In genomic region chr2:54122939-54123338, GRCh38 we compare ENCODE assay signal across 15 cellular contexts. TPM values are rescaled to one million over a fixed set of nuclear protein-coding genes. Genes with fewer than 3 reads are reported as not detected.
A peak's percentile ranks its signal among the peaks of the same experiment; 100 is the strongest.
DNase-seq lines count a peak whose midpoint lies in the region; ATAC-seq, FAIRE-seq and TF ChIP-seq lines count a peak whose summit lies in the region.
"Had no signal": no experiment of that assay in that cellular context is flagged by ENCODE, and none has a peak within 500 bp of the region (broad histone marks: within the 10 kb centered on the region; RNA-seq: fewer than 3 reads in every experiment).

No MANE protein-coding gene starts in this region.

- H3K4me1 ChIP-seq in HepG2 (ENCODE audit: insufficient read depth, low read length) = peaks cover 41% of the 10 kb centered on the region
- H3K4me1 ChIP-seq: transverse colon had no signal

- BruUV-seq in HepG2 (replicated peaks; lab: Mats Ljungman, UMichigan) = no TSS peak

- no peak for TF ChIP-seq CTCF in HepG2 (CRISPR knock-in tag; IDR thresholded peaks at IDR 0.05)

- peak overlapping the region; percentile 64 for H3K4me2 ChIP-seq in HepG2 (ENCODE audit: low read depth, low read length)

- no peak for TF ChIP-seq POLR2A in HepG2 (IDR thresholded peaks at IDR 0.05; ENCODE audit: insufficient read depth in 1 of 2, low read depth in 2 of 2, low read length in 2 of 2)

- peak overlapping the region in 1 of 3 experiments; percentile 31; a peak in 1 of 6 replicates for H3K4me3 ChIP-seq in HepG2 (replicated peaks in 1 of 3; ENCODE audit: insufficient read depth in 1 of 3, low read depth in 2 of 3, low read length in 3 of 3)
- H3K4me3 ChIP-seq: transverse colon had no signal

- peak overlapping the region; percentile 69 for H3K27ac ChIP-seq in HepG2 (ENCODE audit: extremely low read length, insufficient read depth, low read length)
- H3K27ac ChIP-seq: transverse colon had no signal

- no peak for TF ChIP-seq RAD21 in HepG2 (CRISPR knock-in tag; IDR thresholded peaks at IDR 0.05)

- FAIRE-seq in HepG2 (lab: Jason Lieb, UNC) = peak; percentile 34

- in situ Hi-C loops in HepG2 (cut with HindIII; ENCODE audit: extremely low pct_ligation_motif_present, low pct_unique_long_range_greater_than_20kb) = no loop called here

- CTCF ChIA-PET in HepG2 (lab: Yijun Ruan, JAX; ENCODE audit: low intra/inter-chr PET ratio, low total read pairs) = no interaction called here

- WGBS in HepG2 (ENCODE audit: low lambda C conversion rate) = 59% methylated on average over 4 of the region's 4 CpGs

- DNase-seq in A172 (ENCODE audit: low spot score) = peak; percentile 85
- peak; percentile 85 for DNase-seq in HT1080 (ENCODE audit: low read depth)
- DNase-seq in cerebellar cortex (ENCODE audit: low spot score) = peak; percentile 58
- DNase-seq in HepG2 (ENCODE audit: low spot score) = peak; percentile 79
- DNase-seq in NCI-H2171 (lab: John Stamatoyannopoulos, UW) = no peak
- DNase-seq in effector CD4-positive, alpha-beta T cell = no peak
- no peak for DNase-seq in T1000 (lab: John Stamatoyannopoulos, UW)
- DNase-seq: activated T-cell treated with anti-CD3 and anti-CD28 coated beads, Interleukin-2, amount 50 U/mL, for 24 hours; AML-193; effector memory CD8-positive, alpha-beta T cell; H7; stimulated activated CD4-positive, alpha-beta T cell treated with anti-CD3 and anti-CD28 coated beads, Interleukin-2, amount 100 ng/mL, for 24 hours; SW 1271; transverse colon had no signal

- TF ChIP-seq EP300 in HepG2 (IDR thresholded peaks at IDR 0.05; ENCODE audit: low read depth in 2 of 2, low read length in 2 of 2) (0 out of 4 replicates have a peak, but pooled peaks of 1 of the 2 experiments have one; percentile 22), HepG2 (CRISPR knock-in tag; IDR thresholded peaks at IDR 0.05; ENCODE audit: borderline replicate concordance) (no peak)

- ATAC-seq in HepG2 = peak; percentile 84
- no peak for ATAC-seq in GM21737 (IDR thresholded peaks at IDR 0.05; ENCODE audit: unreplicated experiment)
- ATAC-seq: effector memory CD8-positive, alpha-beta T cell had no signal

- no peaks in the 10 kb centered on the region for H3K27me3 ChIP-seq in HepG2 (ENCODE audit: control insufficient read depth in 1 of 2, insufficient read depth in 2 of 2, low read length in 2 of 2)
- H3K27me3 ChIP-seq: transverse colon had no signal

- H3K36me3 ChIP-seq in HepG2 (replicated peaks in 1 of 2; ENCODE audit: control insufficient read depth in 1 of 2, insufficient read depth in 2 of 2, low read length in 2 of 2) = no peaks in the 10 kb centered on the region
- H3K36me3 ChIP-seq: transverse colon had no signal

- POLR2A ChIA-PET in HepG2 (lab: Yijun Ruan, JAX) = no interaction called here

- peak overlapping the region; percentile 35 for H3K9ac ChIP-seq in HepG2 (ENCODE audit: insufficient read depth, low read depth, low read length)

- no peaks in the 10 kb centered on the region for H3K9me3 ChIP-seq in HepG2 (ENCODE audit: low read length)
- H3K9me3 ChIP-seq: transverse colon had no signal

- no peaks in the 10 kb centered on the region for H4K20me1 ChIP-seq in HepG2 (ENCODE audit: insufficient read depth, low read length)

- H2AFZ ChIP-seq in HepG2 (ENCODE audit: low read length) = no peak overlapping the region

- intact Hi-C loops in HepG2 (cut with micrococcal nuclease; ENCODE audit: unreplicated experiment) = no loop called here

- H3K79me2 ChIP-seq in HepG2 (ENCODE audit: insufficient read depth, low read length) = no peaks in the 10 kb centered on the region

TF ChIP-seq in HepG2, 621 proteins besides CTCF, POLR2A, EP300 and RAD21 (continues in another document):
- no peak for TF ChIP-seq MED8 (CRISPR knock-in tag; IDR thresholded peaks at IDR 0.05; ENCODE audit: insufficient replicate concordance)
- TF ChIP-seq FOXA1 (IDR thresholded peaks at IDR 0.05) = no peak
- TF ChIP-seq FOXA1 (CRISPR knock-in tag; IDR thresholded peaks at IDR 0.05) = peak; percentile 51
- 0 out of 2 replicates have a peak, but pooled peaks have one; percentile 39 for TF ChIP-seq ZHX2 (IDR thresholded peaks at IDR 0.05; ENCODE audit: low read depth)
- TF ChIP-seq ZHX2 (CRISPR knock-in tag; IDR thresholded peaks at IDR 0.05; ENCODE audit: borderline replicate concordance) = no peak
- no peak for TF ChIP-seq SPEN (CRISPR knock-in tag; IDR thresholded peaks at IDR 0.05; ENCODE audit: low read depth)
- TF ChIP-seq ZBTB33 (CRISPR knock-in tag; IDR thresholded peaks at IDR 0.05) = peak; percentile 88

RNA-seq across cellular contexts. Expression of gene ACYP2, which starts 7.5 kb away (rescaled TPM):
- 6.4 and 8.9 TPM in 2 replicates for total RNA-seq in A172 (2014; rRNA removed; shearing (Covaris generic))
- total RNA-seq in HT1080 (2014; rRNA removed; shearing (Covaris generic)) = 0.97 and 4.7 TPM in 2 replicates
- 3.9 and 6.1 TPM in 2 replicates for polyA plus RNA-seq in HT1080 (2015; cell fraction: cytosol; rRNA removed)
- 1.1 and 4.0 TPM in 2 replicates for polyA plus RNA-seq in HT1080 (2015; cell fraction: nucleus; rRNA removed)
- total RNA-seq in HepG2 (2016; rRNA removed; fragmentation: Illumina TruSeq; extraction: Trizol) = 12.3 and 16.2 TPM in 2 replicates
- total RNA-seq in HepG2 (2016; cell fraction: cytosol; rRNA removed; fragmentation: Illumina TruSeq; extraction: Trizol; ENCODE audit: low read depth) = 16.7 and 22.4 TPM in 2 replicates
- 12.7 and 14.1 TPM in 2 replicates for total RNA-seq in HepG2 (2016; cell fraction: insoluble cytoplasmic fraction; rRNA removed; fragmentation: Illumina TruSeq; extraction: Trizol)
- total RNA-seq in HepG2 (2016; cell fraction: membrane; rRNA removed; fragmentation: Illumina TruSeq; extraction: Trizol) = 19.5 and 23.4 TPM in 2 replicates
- 10.0 TPM in 2 replicates for total RNA-seq in HepG2 (2016; cell fraction: nucleus; rRNA removed; fragmentation: Illumina TruSeq; extraction: Trizol)
- polyA plus RNA-seq in HepG2 (2011; rRNA removed) = 10.9 and 12.7 TPM in 2 replicates
- 12.4 and 13.2 TPM in 2 replicates for polyA plus RNA-seq in HepG2 (2011; cell fraction: cytosol; rRNA removed)
- polyA plus RNA-seq in HepG2 (2011; cell fraction: nucleus; rRNA removed) = 6.9 and 8.0 TPM in 2 replicates
- polyA plus RNA-seq in HepG2 (2012) = 13.1 and 13.2 TPM in 2 replicates
- 24.2 and 34.3 TPM in 2 replicates for polyA plus RNA-seq in HepG2 (2016; cell fraction: cytosol; fragmentation: Illumina TruSeq; extraction: Trizol; ENCODE audit: low read depth)
- 20.0 and 20.4 TPM in 2 replicates for polyA plus RNA-seq in HepG2 (2016; cell fraction: insoluble cytoplasmic fraction; fragmentation: Illumina TruSeq; extraction: Trizol; ENCODE audit: low read depth)
- polyA plus RNA-seq in HepG2 (2016; cell fraction: membrane; fragmentation: Illumina TruSeq; extraction: Trizol; ENCODE audit: low read depth) = 23.2 and 26.0 TPM in 2 replicates
- 13.3 and 15.2 TPM in 2 replicates for polyA plus RNA-seq in HepG2 (2016; cell fraction: nucleus; fragmentation: Illumina TruSeq; extraction: Trizol; ENCODE audit: insufficient read depth, low read depth)
- polyA minus RNA-seq in HepG2 (2011; rRNA and poly(A)+ RNA removed; ENCODE audit: low replicate concordance) = 1.3 and 12.1 TPM in 2 replicates
- 5.1 and 7.8 TPM in 2 replicates for polyA minus RNA-seq in HepG2 (2011; cell fraction: cytosol; rRNA and poly(A)+ RNA removed)
- polyA minus RNA-seq in HepG2 (2011; cell fraction: nucleus; rRNA and poly(A)+ RNA removed) = 17.8 and 22.0 TPM in 2 replicates

Comparison
In these comparisons a context has a peak if more than half of its experiments do, and no peak if none do; other contexts are left out.
1. DNase-seq: peak in A172 (single experiment), HT1080 (single experiment), cerebellar cortex (single experiment) and HepG2 (single experiment); none in NCI-H2171 (single experiment), effector CD4-positive, alpha-beta T cell (single experiment) and T1000 (single experiment).